Comparison of ENCODE assay signal across 15 cellular contexts in genomic region chr12:25744334-25744733, GRCh38.
"Had no signal": no experiment of that assay in that cellular context is flagged by ENCODE, and none has a peak within 500 bp of the region (broad histone marks: within the 10 kb centered on the region; RNA-seq: fewer than 3 reads in every experiment).

No MANE protein-coding gene starts in this region.

- H2AFZ ChIP-seq: parathyroid adenoma had no signal

- H3K27ac ChIP-seq: ascending aorta, foreskin keratinocyte, parathyroid adenoma, uterus, WERI-Rb-1 had no signal

- H3K27ac Mint-ChIP-seq: activated CD8-positive, alpha-beta T cell treated with anti-CD3 and anti-CD28 coated beads, Interleukin-2, amount 10 ng/mL, durations not matched to agents 7 days and 5 days; endodermal cell; immature natural killer cell; stimulated activated memory B cell treated with anti-CD40 and anti-IgM and Interleukin-4, amounts not matched to agents 10 μg/mL and 1 μg/mL and 100 μg/mL, for 72 hours had no signal

- H3K79me2 ChIP-seq: parathyroid adenoma had no signal

- H3K4me2 ChIP-seq: SK-N-SH had no signal

- H3K9ac ChIP-seq: parathyroid adenoma, SK-N-SH had no signal

- H3K36me3 ChIP-seq: ascending aorta, uterus, WERI-Rb-1 had no signal

- H3K4me1 Mint-ChIP-seq: immature natural killer cell; stimulated activated memory B cell treated with anti-CD40 and anti-IgM and Interleukin-4, amounts not matched to agents 10 μg/mL and 1 μg/mL and 100 μg/mL, for 72 hours had no signal

- H3K27me3 ChIP-seq: ascending aorta, foreskin keratinocyte, uterus had no signal

- H3K4me1 ChIP-seq: ascending aorta, foreskin keratinocyte, parathyroid adenoma, uterus had no signal

- DNase-seq: activated CD4-positive, alpha-beta T cell treated with anti-CD3 and anti-CD28 coated beads for 48 hours; activated CD8-positive, alpha-beta memory T cell treated with anti-CD3 and anti-CD28 coated beads, Interleukin-2, amount 50 U/mL, for 4 hours; activated CD8-positive, alpha-beta T cell treated with anti-CD3 and anti-CD28 coated beads, Interleukin-2, amount 10 ng/mL, durations not matched to agents 7 days and 5 days; activated naive CD4-positive, alpha-beta T cell treated with Interleukin-2 at 50 U/mL for 16 hours; endodermal cell; foreskin keratinocyte; head of caudate nucleus; immature natural killer cell; SK-N-SH; stimulated activated CD4-positive, alpha-beta T cell treated with anti-CD3 and anti-CD28 coated beads, Interleukin-2, amount 100 ng/mL, for 48 hours; uterus; WERI-Rb-1 had no signal

- ATAC-seq: activated CD8-positive, alpha-beta T cell treated with anti-CD3 and anti-CD28 coated beads, Interleukin-2, amount 10 ng/mL, durations not matched to agents 7 days and 5 days; foreskin keratinocyte; stimulated activated memory B cell treated with anti-CD40 and anti-IgM and Interleukin-4, amounts not matched to agents 10 μg/mL and 1 μg/mL and 100 μg/mL, for 72 hours had no signal

- H3K36me3 Mint-ChIP-seq: immature natural killer cell; stimulated activated memory B cell treated with anti-CD40 and anti-IgM and Interleukin-4, amounts not matched to agents 10 μg/mL and 1 μg/mL and 100 μg/mL, for 72 hours had no signal

- H3K4me3 ChIP-seq: ascending aorta, uterus had no signal

- H3K9me3 ChIP-seq: ascending aorta, SK-N-SH, uterus had no signal

- H3K9me3 Mint-ChIP-seq: stimulated activated memory B cell treated with anti-CD40 and anti-IgM and Interleukin-4, amounts not matched to agents 10 μg/mL and 1 μg/mL and 100 μg/mL, for 72 hours had no signal

- H3K4me3 Mint-ChIP-seq: activated CD8-positive, alpha-beta T cell treated with anti-CD3 and anti-CD28 coated beads, Interleukin-2, amount 10 ng/mL, durations not matched to agents 7 days and 5 days; endodermal cell; immature natural killer cell; stimulated activated memory B cell treated with anti-CD40 and anti-IgM and Interleukin-4, amounts not matched to agents 10 μg/mL and 1 μg/mL and 100 μg/mL, for 72 hours had no signal
